Comparison of ENCODE assay signal across 9 cellular contexts in genomic region chr9:112753725-112754124, GRCh38. TPM values are rescaled to one million over a fixed set of nuclear protein-coding genes. Genes with fewer than 3 reads are reported as not detected.
A peak's percentile ranks its signal among the peaks of the same experiment; 100 is the strongest.
DNase-seq lines count a peak whose midpoint lies in the region; ATAC-seq and TF ChIP-seq lines count a peak whose summit lies in the region.
"Had no signal": no experiment of that assay in that cellular context is flagged by ENCODE, and none has a peak within 500 bp of the region (broad histone marks: within the 10 kb centered on the region; RNA-seq: fewer than 3 reads in every experiment).

No MANE protein-coding gene starts in this region.

- no peaks in the 10 kb centered on the region for H3K27me3 Mint-ChIP-seq in T-helper 17 cell

- DNase-seq in SIG-M5 treated with dmso at 0.1 percent for 504 hours (lab: John Stamatoyannopoulos, UW; ENCODE audit: unreplicated experiment) (peak; percentile 14), SIG-M5 (lab: John Stamatoyannopoulos, UW) (no peak), T-helper 17 cell (no peak), fibroblast of gingiva (ENCODE audit: low read depth) (peak; percentile 64), NCI-H2107 treated with DMSO at 0.1 percent for 48 hours (lab: John Stamatoyannopoulos, UW; ENCODE audit: unreplicated experiment) (no peak), spleen (no peak), NCI-H345 (lab: John Stamatoyannopoulos, UW) (no peak)
- peak; percentile 30 for DNase-seq in stimulated activated naive CD8-positive, alpha-beta T cell treated with anti-CD3 and anti-CD28 coated beads, Interleukin-15, Interleukin-2, amounts not matched to agents 100 U/mL and 50 U/mL, for 24 hours
- DNase-seq: NCI-H1092 treated with DMSO at 0.1 percent for 48 hours had no signal

- WGBS in spleen, 5 donors = 69 to 87% (median 81%) methylated on average over 2 of the region's 2 CpGs

- TF ChIP-seq CTCF in spleen (IDR thresholded peaks at IDR 0.05 in 8 of 11, conservative IDR thresholded peaks at IDR 0.05 in 3 of 11) = no peak

- peaks cover 62% of the 10 kb centered on the region for H3K4me1 Mint-ChIP-seq in T-helper 17 cell

- H3K36me3 ChIP-seq in spleen = no peaks in the 10 kb centered on the region

- H3K36me3 Mint-ChIP-seq in T-helper 17 cell (ENCODE audit: low read depth) = no peaks in the 10 kb centered on the region

- H3K9me3 ChIP-seq in T-helper 17 cell (ENCODE audit: control insufficient read depth, low read length, poor library complexity, severe bottlenecking) (no peaks in the 10 kb centered on the region), spleen (no peaks in the 10 kb centered on the region)

- H3K4me1 ChIP-seq in spleen = peaks cover 0 to 91% (median 67%) of the 10 kb centered on the region in 6 donors

- H3K27ac ChIP-seq in spleen = peak overlapping the region in 2 of 8 donors; percentile 17 to 50

- no peak overlapping the region for H3K4me3 ChIP-seq in spleen

- no peaks in the 10 kb centered on the region for H3K27me3 ChIP-seq in spleen (replicated peaks in 1 of 7)

- no peak overlapping the region for H3K4me3 Mint-ChIP-seq in T-helper 17 cell

- H3K27ac Mint-ChIP-seq in T-helper 17 cell = peak overlapping the region; percentile 92

- intact Hi-C loops in spleen (cut with DNase I; ENCODE audit: low total_unique reads) = loop anchor here (5.0 kb wide), 1 partner anchor 36 kb away; the partner anchor contains the start of gene INIP

- ATAC-seq in T-helper 17 cell = no peak
- peak; percentile 41 for ATAC-seq in stimulated activated naive CD8-positive, alpha-beta T cell treated with anti-CD3 and anti-CD28 coated beads, Interleukin-15, Interleukin-2, amounts not matched to agents 100 U/mL and 50 U/mL, for 24 hours

- no peak for TF ChIP-seq POLR2A in spleen (IDR thresholded peaks at IDR 0.05)

RNA-seq across cellular contexts. Expression of gene SNX30, which starts 3.2 kb away (rescaled TPM):
- 1 to 10 TPM; 7.7 to 9.3 TPM for total RNA-seq in T-helper 17 cell
- 10 to 100 TPM; 10.1 to 23.3 (median 18.0) TPM for total RNA-seq in spleen
- 1 to 10 TPM; 1.2 to 2.2 (median 2.0) TPM for polyA plus RNA-seq in spleen

RNA-seq across cellular contexts. Expression of gene INIP, which starts 35.8 kb away (rescaled TPM):
- total RNA-seq in T-helper 17 cell (10 to 100 TPM; 13.6 to 15.5 TPM), spleen (10 to 100 TPM; 23.0 to 33.4 (median 26.8) TPM)
- polyA plus RNA-seq in spleen = 10 to 100 TPM in 1 of 3 donors, 1 to 10 TPM in 2; 6.9 to 14.3 (median 8.8) TPM

Comparison
In these comparisons a context has a peak if more than half of its experiments do, and no peak if none do; other contexts are left out.
1. DNase-seq: peak in SIG-M5 treated with dmso at 0.1 percent for 504 hours (single experiment), fibroblast of gingiva (single experiment) and stimulated activated naive CD8-positive, alpha-beta T cell treated with anti-CD3 and anti-CD28 coated beads, Interleukin-15, Interleukin-2, amounts not matched to agents 100 U/mL and 50 U/mL, for 24 hours (single experiment); none in SIG-M5 (single experiment), T-helper 17 cell (0 of 3), NCI-H2107 treated with DMSO at 0.1 percent for 48 hours (single experiment), spleen (single experiment) and NCI-H345 (single experiment).